ENCODE assay signal across 1 cellular context in the genomic region with DNA sequence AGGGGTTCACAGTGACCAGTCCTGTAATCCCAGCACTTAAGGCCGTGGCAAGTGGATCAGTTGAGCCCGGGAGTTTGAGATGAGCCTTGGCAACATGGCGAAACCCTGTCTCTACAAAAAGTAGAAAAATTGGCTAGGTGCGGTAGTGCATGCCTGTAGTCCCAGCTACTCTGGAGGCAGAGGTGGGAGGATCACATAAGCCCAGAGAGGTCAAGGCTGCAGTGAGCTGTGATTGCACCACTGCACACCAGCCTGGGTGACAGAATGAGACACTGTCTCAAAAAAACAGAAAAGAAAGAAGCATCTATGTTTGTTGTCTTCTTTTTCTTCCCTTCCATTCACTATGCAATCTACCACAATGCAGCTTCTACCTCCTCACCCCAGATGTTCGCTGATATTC.
A peak's percentile ranks its signal among the peaks of the same experiment; 100 is the strongest.
TF ChIP-seq lines count a peak whose summit lies in the region.

No MANE protein-coding gene starts in this region.

TF ChIP-seq in HepG2, 621 proteins besides CTCF, POLR2A, EP300 and RAD21 (continued from another document):
- TF ChIP-seq, protein P1, sequence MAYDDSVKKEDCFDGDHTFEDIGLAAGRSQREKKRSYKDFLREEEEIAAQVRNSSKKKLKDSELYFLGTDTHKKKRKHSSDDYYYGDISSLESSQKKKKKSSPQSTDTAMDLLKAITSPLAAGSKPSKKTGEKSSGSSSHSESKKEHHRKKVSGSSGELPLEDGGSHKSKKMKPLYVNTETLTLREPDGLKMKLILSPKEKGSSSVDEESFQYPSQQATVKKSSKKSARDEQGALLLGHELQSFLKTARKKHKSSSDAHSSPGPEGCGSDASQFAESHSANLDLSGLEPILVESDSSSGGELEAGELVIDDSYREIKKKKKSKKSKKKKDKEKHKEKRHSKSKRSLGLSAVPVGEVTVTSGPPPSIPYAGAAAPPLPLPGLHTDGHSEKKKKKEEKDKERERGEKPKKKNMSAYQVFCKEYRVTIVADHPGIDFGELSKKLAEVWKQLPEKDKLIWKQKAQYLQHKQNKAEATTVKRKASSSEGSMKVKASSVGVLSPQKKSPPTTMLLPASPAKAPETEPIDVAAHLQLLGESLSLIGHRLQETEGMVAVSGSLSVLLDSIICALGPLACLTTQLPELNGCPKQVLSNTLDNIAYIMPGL (CRISPR knock-in tag; IDR thresholded peaks at IDR 0.05; ENCODE audit: borderline replicate concordance in 1 of 2, low read depth in 1 of 2) = no peak
- TF ChIP-seq MZF1 (CRISPR knock-in tag; IDR thresholded peaks at IDR 0.05; ENCODE audit: borderline replicate concordance) = no peak
- TF ChIP-seq ZMAT3 (CRISPR knock-in tag; conservative IDR thresholded peaks at IDR 0.05) = no peak
- TF ChIP-seq, protein P2, sequence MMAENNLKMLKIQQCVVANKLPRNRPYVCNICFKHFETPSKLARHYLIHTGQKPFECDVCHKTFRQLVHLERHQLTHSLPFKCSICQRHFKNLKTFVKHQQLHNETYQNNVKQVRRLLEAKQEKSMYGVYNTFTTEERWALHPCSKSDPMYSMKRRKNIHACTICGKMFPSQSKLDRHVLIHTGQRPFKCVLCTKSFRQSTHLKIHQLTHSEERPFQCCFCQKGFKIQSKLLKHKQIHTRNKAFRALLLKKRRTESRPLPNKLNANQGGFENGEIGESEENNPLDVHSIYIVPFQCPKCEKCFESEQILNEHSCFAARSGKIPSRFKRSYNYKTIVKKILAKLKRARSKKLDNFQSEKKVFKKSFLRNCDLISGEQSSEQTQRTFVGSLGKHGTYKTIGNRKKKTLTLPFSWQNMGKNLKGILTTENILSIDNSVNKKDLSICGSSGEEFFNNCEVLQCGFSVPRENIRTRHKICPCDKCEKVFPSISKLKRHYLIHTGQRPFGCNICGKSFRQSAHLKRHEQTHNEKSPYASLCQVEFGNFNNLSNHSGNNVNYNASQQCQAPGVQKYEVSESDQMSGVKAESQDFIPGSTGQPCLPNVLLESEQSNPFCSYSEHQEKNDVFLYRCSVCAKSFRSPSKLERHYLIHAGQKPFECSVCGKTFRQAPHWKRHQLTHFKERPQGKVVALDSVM (CRISPR knock-in tag; IDR thresholded peaks at IDR 0.05) = peak; percentile 62; the same call in 1 of the 2 replicates
TF ChIP-seq in HepG2: peak in this region for 2.
